In genomic region chr14:30709201-30709600, GRCh38 we compare ENCODE assay signal across 39 cellular contexts.
"Had no signal": no experiment of that assay in that cellular context is flagged by ENCODE, and none has a peak within 500 bp of the region (broad histone marks: within the 10 kb centered on the region; RNA-seq: fewer than 3 reads in every experiment).

No MANE protein-coding gene starts in this region.

- FAIRE-seq: astrocyte, bronchial epithelial cell had no signal

- ATAC-seq: activated naive CD4-positive, alpha-beta T cell treated with anti-CD3 and anti-CD28 coated beads, Interleukin-2, amount 50 U/mL, for 72 hours; activated naive CD8-positive, alpha-beta T cell treated with anti-CD3 and anti-CD28 coated beads, Interleukin-2, amount 50 U/mL, for 24 hours; activated T-cell treated with anti-CD3 and anti-CD28 coated beads, Interleukin-2, amount 50 U/mL, for 4 hours; activated T-cell treated with anti-CD3 and anti-CD28 coated beads, Interleukin-2, amount 50 U/mL, for 72 hours; activated T-helper 17 cell treated with anti-CD3 and anti-CD28 coated beads, Interleukin-2, amount 50 U/mL, for 72 hours; body of pancreas had no signal

- H3K9me3 ChIP-seq: adrenal gland, ascending aorta, body of pancreas, breast epithelium had no signal

- H3K4me1 Mint-ChIP-seq: activated naive CD4-positive, alpha-beta T cell treated with anti-CD3 and anti-CD28 coated beads, Interleukin-2, amount 10 ng/mL, durations not matched to agents 7 days and 5 days; activated naive CD8-positive, alpha-beta T cell treated with anti-CD3 and anti-CD28 coated beads for 36 hours; activated naive CD8-positive, alpha-beta T cell treated with anti-CD3 and anti-CD28 coated beads, Interleukin-2, amount 10 ng/mL, durations not matched to agents 7 days and 5 days; activated naive CD8-positive, alpha-beta T cell treated with anti-CD3 and anti-CD28 coated beads, Interleukin-2, amount 50 U/mL, for 24 hours; activated T-helper 17 cell treated with anti-CD3 and anti-CD28 coated beads, Interleukin-2, amount 50 U/mL, for 72 hours; brain; central memory CD8-positive, alpha-beta T cell had no signal

- H3K4me3 ChIP-seq: adrenal gland, ascending aorta, body of pancreas, breast epithelium, cardiac muscle cell had no signal

- H3K4me1 ChIP-seq: adrenal gland, ascending aorta, body of pancreas, breast epithelium had no signal

- H3K27ac ChIP-seq: adrenal gland, ascending aorta, body of pancreas, brain microvascular endothelial cell, breast epithelium, cardiac muscle cell had no signal

- DNase-seq: activated effector memory CD4-positive, alpha-beta T cell treated with anti-CD3 and anti-CD28 coated beads, Interleukin-2, amount 50 U/mL, for 16 hours; activated effector memory CD4-positive, alpha-beta T cell treated with Interleukin-2 at 50 U/mL for 16 hours; activated gamma-delta T cell; activated gamma-delta T cell treated with Interleukin-2 at 50 U/mL for 16 hours; activated naive CD4-positive, alpha-beta T cell; activated naive CD4-positive, alpha-beta T cell treated with anti-CD3 and anti-CD28 coated beads, Interleukin-2, amount 10 ng/mL, durations not matched to agents 7 days and 5 days; activated naive CD4-positive, alpha-beta T cell treated with anti-CD3 and anti-CD28 coated beads, Interleukin-2, amount 50 U/mL, for 16 hours; activated naive CD4-positive, alpha-beta T cell treated with Interleukin-2 at 50 U/mL for 16 hours; activated naive CD8-positive, alpha-beta T cell treated with anti-CD3 and anti-CD28 coated beads for 36 hours; activated naive CD8-positive, alpha-beta T cell treated with anti-CD3 and anti-CD28 coated beads, Interleukin-2, amount 10 ng/mL, durations not matched to agents 7 days and 5 days; activated naive CD8-positive, alpha-beta T cell treated with anti-CD3 and anti-CD28 coated beads, Interleukin-2, amount 50 U/mL, for 24 hours; activated T-cell treated with anti-CD3 and anti-CD28 coated beads for 4 hours; activated T-cell treated with anti-CD3 and anti-CD28 coated beads, Interleukin-2, amount 50 U/mL, for 1 hour; activated T-cell treated with anti-CD3 and anti-CD28 coated beads, Interleukin-2, amount 50 U/mL, for 24 hours; activated T-cell treated with anti-CD3 and anti-CD28 coated beads, Interleukin-2, amount 50 U/mL, for 4 hours; activated T-cell treated with anti-CD3 and anti-CD28 coated beads, Interleukin-2, amount 50 U/mL, for 48 hours; activated T-cell treated with anti-CD3 and anti-CD28 coated beads, Interleukin-2, amount 50 U/mL, for 72 hours; adrenal gland; amniotic stem cell; amygdala; anterior cingulate cortex; aorta; body of pancreas; brain microvascular endothelial cell; caudate nucleus; central memory CD4-positive, alpha-beta T cell; cerebellar nuclear complex had no signal

- H3K27ac Mint-ChIP-seq: activated naive CD4-positive, alpha-beta T cell treated with anti-CD3 and anti-CD28 coated beads, Interleukin-2, amount 10 ng/mL, durations not matched to agents 7 days and 5 days; activated naive CD4-positive, alpha-beta T cell treated with anti-CD3 and anti-CD28 coated beads, Interleukin-2, amount 50 U/mL, for 72 hours; activated naive CD8-positive, alpha-beta T cell; activated naive CD8-positive, alpha-beta T cell treated with anti-CD3 and anti-CD28 coated beads for 36 hours; activated naive CD8-positive, alpha-beta T cell treated with anti-CD3 and anti-CD28 coated beads, Interleukin-2, amount 10 ng/mL, durations not matched to agents 7 days and 5 days; activated naive CD8-positive, alpha-beta T cell treated with anti-CD3 and anti-CD28 coated beads, Interleukin-2, amount 50 U/mL, for 24 hours; activated T-cell treated with anti-CD3 and anti-CD28 coated beads, Interleukin-2, amount 50 U/mL, for 24 hours; activated T-cell treated with anti-CD3 and anti-CD28 coated beads, Interleukin-2, amount 50 U/mL, for 72 hours; activated T-helper 1 cell treated with anti-CD3 and anti-CD28 coated beads, Interleukin-12 subunit alpha, Interleukin-12 subunit beta, Interleukin-2, Interleukin-4 antibody, amounts not matched to agents 30 ng/mL and 10 ng/mL and 1 ng/mL, durations not matched to agents 14 hours and 24 hours and 36 hours; activated T-helper 17 cell treated with anti-CD3 and anti-CD28 coated beads, Interleukin-2, amount 50 U/mL, for 72 hours; activated T-helper 2 cell treated with anti-CD3 and anti-CD28 coated beads, Interferon-gamma antibody, Interleukin-2, Interleukin-4, amounts not matched to agents 10 μg/mL and 5 μg/mL and 100 μg/mL, durations not matched to agents 14 hours and 24 hours and 36 hours; brain had no signal

- H3K27me3 ChIP-seq: adrenal gland, ascending aorta, body of pancreas, brain microvascular endothelial cell, breast epithelium, cardiac muscle cell had no signal

- H3K4me3 Mint-ChIP-seq: activated naive CD4-positive, alpha-beta T cell treated with anti-CD3 and anti-CD28 coated beads, Interleukin-2, amount 10 ng/mL, durations not matched to agents 7 days and 5 days; activated naive CD8-positive, alpha-beta T cell; activated naive CD8-positive, alpha-beta T cell treated with anti-CD3 and anti-CD28 coated beads for 36 hours; activated naive CD8-positive, alpha-beta T cell treated with anti-CD3 and anti-CD28 coated beads, Interleukin-2, amount 10 ng/mL, durations not matched to agents 7 days and 5 days; activated naive CD8-positive, alpha-beta T cell treated with anti-CD3 and anti-CD28 coated beads, Interleukin-2, amount 50 U/mL, for 24 hours; activated T-cell treated with anti-CD3 and anti-CD28 coated beads, Interleukin-2, amount 50 U/mL, for 24 hours; activated T-cell treated with anti-CD3 and anti-CD28 coated beads, Interleukin-2, amount 50 U/mL, for 4 hours; activated T-cell treated with anti-CD3 and anti-CD28 coated beads, Interleukin-2, amount 50 U/mL, for 72 hours; activated T-helper 1 cell treated with anti-CD3 and anti-CD28 coated beads, Interleukin-12 subunit alpha, Interleukin-12 subunit beta, Interleukin-2, Interleukin-4 antibody, amounts not matched to agents 30 ng/mL and 10 ng/mL and 1 ng/mL, durations not matched to agents 14 hours and 24 hours and 36 hours; activated T-helper 17 cell treated with anti-CD3 and anti-CD28 coated beads, Interleukin-2, amount 50 U/mL, for 72 hours; brain; central memory CD8-positive, alpha-beta T cell had no signal

- H3K27me3 Mint-ChIP-seq: activated naive CD4-positive, alpha-beta T cell treated with anti-CD3 and anti-CD28 coated beads, Interleukin-2, amount 10 ng/mL, durations not matched to agents 7 days and 5 days; activated naive CD8-positive, alpha-beta T cell; activated naive CD8-positive, alpha-beta T cell treated with anti-CD3 and anti-CD28 coated beads for 36 hours; activated naive CD8-positive, alpha-beta T cell treated with anti-CD3 and anti-CD28 coated beads, Interleukin-2, amount 10 ng/mL, durations not matched to agents 7 days and 5 days; activated naive CD8-positive, alpha-beta T cell treated with anti-CD3 and anti-CD28 coated beads, Interleukin-2, amount 50 U/mL, for 24 hours; activated T-cell treated with anti-CD3 and anti-CD28 coated beads, Interleukin-2, amount 50 U/mL, for 24 hours; activated T-helper 17 cell treated with anti-CD3 and anti-CD28 coated beads, Interleukin-2, amount 50 U/mL, for 72 hours; brain; central memory CD8-positive, alpha-beta T cell had no signal

- H3K9me3 Mint-ChIP-seq: activated naive CD4-positive, alpha-beta T cell treated with anti-CD3 and anti-CD28 coated beads, Interleukin-2, amount 10 ng/mL, durations not matched to agents 7 days and 5 days; activated naive CD4-positive, alpha-beta T cell treated with anti-CD3 and anti-CD28 coated beads, Interleukin-2, amount 50 U/mL, for 72 hours; activated naive CD8-positive, alpha-beta T cell treated with anti-CD3 and anti-CD28 coated beads for 36 hours; activated naive CD8-positive, alpha-beta T cell treated with anti-CD3 and anti-CD28 coated beads, Interleukin-2, amount 10 ng/mL, durations not matched to agents 7 days and 5 days; activated naive CD8-positive, alpha-beta T cell treated with anti-CD3 and anti-CD28 coated beads, Interleukin-2, amount 50 U/mL, for 24 hours; activated T-cell treated with anti-CD3 and anti-CD28 coated beads, Interleukin-2, amount 50 U/mL, for 24 hours; activated T-cell treated with anti-CD3 and anti-CD28 coated beads, Interleukin-2, amount 50 U/mL, for 4 hours; activated T-cell treated with anti-CD3 and anti-CD28 coated beads, Interleukin-2, amount 50 U/mL, for 72 hours; activated T-helper 1 cell treated with anti-CD3 and anti-CD28 coated beads, Interleukin-12 subunit alpha, Interleukin-12 subunit beta, Interleukin-2, Interleukin-4 antibody, amounts not matched to agents 30 ng/mL and 10 ng/mL and 1 ng/mL, durations not matched to agents 14 hours and 24 hours and 36 hours; activated T-helper 17 cell treated with anti-CD3 and anti-CD28 coated beads, Interleukin-2, amount 50 U/mL, for 72 hours; activated T-helper 2 cell treated with anti-CD3 and anti-CD28 coated beads, Interferon-gamma antibody, Interleukin-2, Interleukin-4, amounts not matched to agents 10 μg/mL and 5 μg/mL and 100 μg/mL, durations not matched to agents 14 hours and 24 hours and 36 hours; brain; central memory CD8-positive, alpha-beta T cell had no signal
